Comparison of ENCODE assay signal across 8 cellular contexts in genomic region chr2:173962583-173963110, GRCh38. TPM values are rescaled to one million over a fixed set of nuclear protein-coding genes. Genes with fewer than 3 reads are reported as not detected.
DNase-seq lines count a peak whose midpoint lies in the region; ATAC-seq and TF ChIP-seq lines count a peak whose summit lies in the region.

No MANE protein-coding gene starts in this region.

- H3K27me3 Mint-ChIP-seq in Calu3 (ENCODE audit: unreplicated experiment) (no peaks in the 10 kb centered on the region), nephron (ENCODE audit: low read depth) (no peaks in the 10 kb centered on the region)

- H3K4me1 ChIP-seq in Loucy (ENCODE audit: insufficient read depth, low read length, poor library complexity, severe bottlenecking): peaks cover 63% of the 10 kb centered on the region
- H3K4me1 ChIP-seq in colonic mucosa: peaks cover 10% of the 10 kb centered on the region

- intact Hi-C loops in Calu3 (cut with micrococcal nuclease; ENCODE audit: unreplicated experiment) (loop anchor here (10.0 kb wide), 1 partner anchor 388 kb away; no protein-coding TSS in a partner anchor), colonic mucosa (cut with DNase I) (loop anchor here (10.0 kb wide), 1 partner anchor 72 kb away; no protein-coding TSS in a partner anchor)

- H3K4me1 Mint-ChIP-seq in Calu3 (ENCODE audit: low read depth, unreplicated experiment): peaks cover 41% of the 10 kb centered on the region
- H3K4me1 Mint-ChIP-seq in nephron: peaks cover 51% of the 10 kb centered on the region

- H3F3A ChIP-seq in Loucy (ENCODE audit: low read depth): peaks cover 8% of the 10 kb centered on the region

- peak overlapping the region; percentile 100 for H3K9ac ChIP-seq in Loucy (ENCODE audit: low read depth, low read length, poor library complexity, severe bottlenecking)
- peak overlapping the region; percentile 16 to 61 for H3K9ac ChIP-seq in colonic mucosa (ENCODE audit: low read depth in 2 of 2, low read length in 2 of 2)

- peak overlapping the region; percentile 95 for H3K4me2 ChIP-seq in Loucy (ENCODE audit: low read depth, low read length, poor library complexity, severe bottlenecking)

- H3K9me3 Mint-ChIP-seq in Calu3 (ENCODE audit: low read depth, unreplicated experiment) (no peaks in the 10 kb centered on the region), nephron (peaks cover 14% of the 10 kb centered on the region)

- H3K9me3 ChIP-seq in Loucy (ENCODE audit: insufficient read depth, low read depth, low read length) (no peaks in the 10 kb centered on the region), colonic mucosa (no peaks in the 10 kb centered on the region)

- H4K20me1 ChIP-seq in Loucy (ENCODE audit: insufficient read depth, low read length, poor library complexity, severe bottlenecking): peaks cover 60% of the 10 kb centered on the region

- ATAC-seq in HG02610 (IDR thresholded peaks at IDR 0.05; ENCODE audit: unreplicated experiment) (no peak), GM21381 (IDR thresholded peaks at IDR 0.05; ENCODE audit: unreplicated experiment) (no peak)

- no peaks in the 10 kb centered on the region for H3K9me2 ChIP-seq in Loucy (replicated peaks; ENCODE audit: low read depth, low read length)

- peaks cover 80% of the 10 kb centered on the region for H3K79me2 ChIP-seq in Loucy (ENCODE audit: insufficient read depth, low read length)

- H3K27ac Mint-ChIP-seq in Calu3 (ENCODE audit: unreplicated experiment) (peak overlapping the region; percentile 71), nephron (peak overlapping the region; percentile 98 to 100 (median 99))

- peaks cover 4% of the 10 kb centered on the region for H3K27me3 ChIP-seq in Loucy (ENCODE audit: insufficient read depth, low read length, poor library complexity, severe bottlenecking)
- H3K27me3 ChIP-seq in colonic mucosa: no peaks in the 10 kb centered on the region

- TF ChIP-seq CTCF in Calu3 (IDR thresholded peaks at IDR 0.05; ENCODE audit: unreplicated experiment) (no peak), Loucy (conservative IDR thresholded peaks at IDR 0.05; ENCODE audit: low read length) (no peak), colonic mucosa (IDR thresholded peaks at IDR 0.05) (no peak), nephron (IDR thresholded peaks at IDR 0.05; ENCODE audit: unreplicated experiment in 3 of 3) (no peak)

- no peak for DNase-seq in Calu3
- DNase-seq in colonic mucosa: no peak
- no peak for DNase-seq in stimulated activated CD8-positive, alpha-beta memory T cell treated with anti-CD3 and anti-CD28 coated beads, Interleukin-4, amount 100 ng/mL, for 48 hours
- DNase-seq in stimulated activated CD4-positive, alpha-beta T cell treated with anti-CD3 and anti-CD28 coated beads, Interleukin-4, amount 100 ng/mL, for 24 hours: no peak

- peak overlapping the region; percentile 96 for H3K4me3 Mint-ChIP-seq in Calu3 (ENCODE audit: low read depth, unreplicated experiment)
- H3K4me3 Mint-ChIP-seq in nephron: peak overlapping the region; percentile 93 to 98 (median 96)

- H3K27ac ChIP-seq in colonic mucosa: peak overlapping the region; percentile 99

- BruUV-seq in Calu3 (replicated peaks; lab: Mats Ljungman, UMichigan): no TSS peak

- CTCF ChIA-PET in Calu3 (lab: Charles Lee): no interaction called here

- H2AFZ ChIP-seq in Loucy (ENCODE audit: low read length): no peak overlapping the region

- 0 out of 2 replicates have a peak, but pooled peaks cover 8% of the 10 kb centered on the region for H3K36me3 ChIP-seq in Loucy (ENCODE audit: insufficient read depth, low read length)
- H3K36me3 ChIP-seq in colonic mucosa: no peaks in the 10 kb centered on the region

- peak overlapping the region; percentile 89 for H3K4me3 ChIP-seq in Loucy (ENCODE audit: low read length, poor library complexity, severe bottlenecking)
- H3K4me3 ChIP-seq in colonic mucosa: peak overlapping the region; percentile 90

- peaks cover 78% of the 10 kb centered on the region for H3K36me3 Mint-ChIP-seq in Calu3 (ENCODE audit: insufficient read depth, unreplicated experiment)
- H3K36me3 Mint-ChIP-seq in nephron (ENCODE audit: low read depth): peaks cover 48% of the 10 kb centered on the region

RNA-seq across cellular contexts. Expression of gene SP3, which starts 2.5 kb away (rescaled TPM):
- total RNA-seq in Calu3 (2022) (78.0 and 82.5 TPM in 2 replicates), colonic mucosa (10 to 100 TPM; 77.0 to 99.0 TPM)
